In the genomic region with DNA sequence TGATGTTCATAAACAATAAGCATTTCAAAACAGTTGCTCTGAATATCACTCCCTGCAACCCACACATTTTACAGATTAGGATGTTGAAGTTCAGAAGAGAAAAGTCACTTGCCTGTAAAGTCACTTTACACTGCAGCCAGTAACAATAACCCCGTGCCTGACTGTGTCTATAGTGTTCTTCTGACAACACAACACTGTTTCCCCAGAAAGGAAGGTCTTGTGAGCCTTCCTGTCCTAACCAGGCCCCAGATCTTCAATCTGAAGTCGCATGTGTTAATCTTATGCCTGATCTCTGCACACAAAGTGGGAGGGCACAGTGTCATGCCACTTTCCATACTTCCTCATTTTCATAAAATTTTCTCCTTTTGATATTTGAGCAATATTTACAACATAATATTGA, we compare ENCODE assay signal across 14 cellular contexts.
A peak's percentile ranks its signal among the peaks of the same experiment; 100 is the strongest.
DNase-seq lines count a peak whose midpoint lies in the region; ATAC-seq, FAIRE-seq and TF ChIP-seq lines count a peak whose summit lies in the region.
"Had no signal": no experiment of that assay in that cellular context is flagged by ENCODE, and none has a peak within 500 bp of the region (broad histone marks: within the 10 kb centered on the region; RNA-seq: fewer than 3 reads in every experiment).

No MANE protein-coding gene starts in this region.

- H3K9me1 ChIP-seq in IMR-90 (ENCODE audit: insufficient read depth, low read length), result peaks cover 17% of the 10 kb centered on the region

- CTCF ChIA-PET in IMR-90 (lab: Yijun Ruan, JAX), result no interaction called here

- peak overlapping the region; percentile 59 for H3K27ac Mint-ChIP-seq in stimulated activated naive B cell treated with anti-CD40 and anti-IgM and Interleukin-4, amounts not matched to agents 10 μg/mL and 1 μg/mL and 100 μg/mL, for 72 hours

- ATAC-seq in IMR-90 (ENCODE audit: low read depth) (no peak; the same call in 1 of the 2 replicates), SK-N-SH treated with all-trans-retinoic acid at 6 μM for 48 hours (peak; percentile 20), right cardiac atrium (no peak), left colon (no peak)
- peak; percentile 66 to 74 for ATAC-seq in stimulated activated naive B cell treated with anti-CD40 and anti-IgM and Interleukin-4, amounts not matched to agents 10 μg/mL and 1 μg/mL and 100 μg/mL, for 72 hours (replicated peaks)

- WGBS in IMR-90 (ENCODE audit: extremely low coverage in 2 of 2, insufficient read length in 1 of 2), 2 experiments, result 0% methylated on average over 1 of the region's 2 CpGs; no CpG with 5 or more reads in 1 of the 2 experiments
- WGBS in right cardiac atrium, result 49% methylated on average over 2 of the region's 2 CpGs

- no peak for TF ChIP-seq POLR2A in IMR-90 (IDR thresholded peaks at IDR 0.05; ENCODE audit: low read depth, low read length)

- H3K9me3 Mint-ChIP-seq in stimulated activated naive B cell treated with anti-CD40 and anti-IgM and Interleukin-4, amounts not matched to agents 10 μg/mL and 1 μg/mL and 100 μg/mL, for 72 hours, result peaks cover 13 to 18% of the 10 kb centered on the region in 2 donors

- no peak for DNase-seq in IMR-90
- no peak for DNase-seq in right cardiac atrium
- no peak for DNase-seq in stimulated activated naive B cell treated with anti-CD40 and anti-IgM and Interleukin-4, amounts not matched to agents 10 μg/mL and 1 μg/mL and 100 μg/mL, for 72 hours
- DNase-seq in left colon, result no peak
- DNase-seq in RCC 7860 (ENCODE audit: low spot score), result no peak
- no peak for DNase-seq in activated naive CD4-positive, alpha-beta T cell treated with Interleukin-2 at 50 U/mL for 16 hours
- DNase-seq in NCI-H146 treated with DMSO at 0.1 percent for 48 hours (lab: John Stamatoyannopoulos, UW; ENCODE audit: unreplicated experiment), result no peak
- DNase-seq: activated gamma-delta T cell; cerebellar nuclear complex; nucleus accumbens; stimulated activated naive CD4-positive, alpha-beta T cell had no signal

- H3K9ac ChIP-seq in IMR-90 (ENCODE audit: low read depth, low read length), result peak overlapping the region; percentile 76; the same call in 1 of the 2 replicates

- in situ Hi-C loops in IMR-90 (cut with MboI; ENCODE audit: low sequenced_read_pairs), result no loop called here

- BruUV-seq in IMR-90 (replicated peaks; lab: Mats Ljungman, UMichigan), result no TSS peak

- peak overlapping the region; percentile 98 for H2BK120ac ChIP-seq in IMR-90 (ENCODE audit: low read depth, low read length)

- peaks cover 7 to 32% of the 10 kb centered on the region in 2 donors for H3K4me1 Mint-ChIP-seq in stimulated activated naive B cell treated with anti-CD40 and anti-IgM and Interleukin-4, amounts not matched to agents 10 μg/mL and 1 μg/mL and 100 μg/mL, for 72 hours

- no peak for TF ChIP-seq CTCF in IMR-90 (conservative IDR thresholded peaks at IDR 0.05; ENCODE audit: low read depth, low read length)

- peak overlapping the region; percentile 87 for H3K27ac ChIP-seq in IMR-90 (ENCODE audit: insufficient read depth, low read length)
- peak overlapping the region; percentile 60 for H3K27ac ChIP-seq in right cardiac atrium (ENCODE audit: low read length)

- no peak for FAIRE-seq in RCC 7860 (lab: Jason Lieb, UNC)
- FAIRE-seq: D721Med, K562 had no signal

- H3K9me3 ChIP-seq in IMR-90 (ENCODE audit: control insufficient read depth, insufficient read depth, low read length) (peaks cover 20% of the 10 kb centered on the region), right cardiac atrium (ENCODE audit: control insufficient read depth, low read length) (no peaks in the 10 kb centered on the region)

- H3K4me3 Mint-ChIP-seq in stimulated activated naive B cell treated with anti-CD40 and anti-IgM and Interleukin-4, amounts not matched to agents 10 μg/mL and 1 μg/mL and 100 μg/mL, for 72 hours, result peak overlapping the region in 1 of 2 donors; percentile 32

- H4K91ac ChIP-seq in IMR-90 (ENCODE audit: insufficient read depth, low read depth, low read length), result peak overlapping the region; percentile 96

- TF ChIP-seq RAD21 in IMR-90 (IDR thresholded peaks at IDR 0.05; ENCODE audit: low read length), result no peak

- H3K36me3 Mint-ChIP-seq in stimulated activated naive B cell treated with anti-CD40 and anti-IgM and Interleukin-4, amounts not matched to agents 10 μg/mL and 1 μg/mL and 100 μg/mL, for 72 hours, result peaks cover 35 to 68% of the 10 kb centered on the region in 2 donors

- H2AK5ac ChIP-seq in IMR-90 (ENCODE audit: low read depth, low read length), result peak overlapping the region; percentile 84

- H2BK5ac ChIP-seq in IMR-90 (ENCODE audit: low read depth, low read length, poor library complexity, severe bottlenecking), result peak overlapping the region; percentile 99

- peak overlapping the region; percentile 86; the same call in 1 of the 2 replicates for H3K56ac ChIP-seq in IMR-90 (ENCODE audit: extremely low read depth, insufficient read depth, low read length)

- H2AFZ ChIP-seq in IMR-90 (replicated peaks; ENCODE audit: low read length, poor library complexity), result no peak overlapping the region

- no peak overlapping the region for H3K4me2 ChIP-seq in IMR-90 (ENCODE audit: low read depth, low read length)

- H2BK20ac ChIP-seq in IMR-90 (ENCODE audit: low read depth, low read length), result peak overlapping the region; percentile 97

- H2AK9ac ChIP-seq in IMR-90 (replicated peaks; ENCODE audit: low read depth, low read length, poor library complexity), result peak overlapping the region; percentile 60

- H3K27me3 ChIP-seq in IMR-90 (ENCODE audit: control insufficient read depth, insufficient read depth, low read length) (no peaks in the 10 kb centered on the region), right cardiac atrium (ENCODE audit: control insufficient read depth, insufficient read depth) (no peaks in the 10 kb centered on the region)

- H3K4me1 ChIP-seq in IMR-90 (ENCODE audit: control insufficient read depth, insufficient read depth, low read length) (peaks cover 26% of the 10 kb centered on the region), right cardiac atrium (ENCODE audit: control insufficient read depth, insufficient read depth, low read length) (peaks cover 2% of the 10 kb centered on the region)

- intact Hi-C loops in IMR-90 (cut with micrococcal nuclease), result no loop called here
- intact Hi-C loops in right cardiac atrium (cut with DNase I), result no loop called here
- intact Hi-C loops in left colon (cut with DNase I, micrococcal nuclease), result no loop called here

- H3K14ac ChIP-seq in IMR-90 (replicated peaks; ENCODE audit: low read depth, low read length), result peak overlapping the region; percentile 99

- POLR2A ChIA-PET in IMR-90 (lab: Charles Lee; ENCODE audit: unreplicated experiment), result no interaction called here

- no peaks in the 10 kb centered on the region for H4K20me1 ChIP-seq in IMR-90 (ENCODE audit: insufficient read depth, low read length)

- peak overlapping the region; percentile 66 to 82 for H4K8ac ChIP-seq in IMR-90 (ENCODE audit: low read depth in 2 of 2, low read length in 2 of 2)

- H3K4ac ChIP-seq in IMR-90 (ENCODE audit: low read depth, low read length), result peak overlapping the region; percentile 97

- H3K27me3 Mint-ChIP-seq in stimulated activated naive B cell treated with anti-CD40 and anti-IgM and Interleukin-4, amounts not matched to agents 10 μg/mL and 1 μg/mL and 100 μg/mL, for 72 hours, result no peaks in the 10 kb centered on the region

- H2BK15ac ChIP-seq in IMR-90 (ENCODE audit: low read depth, low read length), result peak overlapping the region; percentile 75

- H3K79me1 ChIP-seq in IMR-90 (ENCODE audit: low read depth in 1 of 2, low read length in 2 of 2), result peaks cover 42 to 48% of the 10 kb centered on the region in 2 experiments

- peaks cover 43% of the 10 kb centered on the region for H3K36me3 ChIP-seq in IMR-90 (ENCODE audit: control insufficient read depth, insufficient read depth, low read length)

- peak overlapping the region; percentile 96 for H3K23ac ChIP-seq in IMR-90 (ENCODE audit: low read depth, low read length)

- no peak overlapping the region for H3K4me3 ChIP-seq in IMR-90 (ENCODE audit: insufficient read depth, low read depth, low read length)
- H3K4me3 ChIP-seq in right cardiac atrium (ENCODE audit: low read length), result no peak overlapping the region
- H3K4me3 ChIP-seq: K562 had no signal

- peak overlapping the region; percentile 88 for H3K18ac ChIP-seq in IMR-90 (ENCODE audit: low read depth, low read length)

- dilution Hi-C loops in IMR-90 (cut with HindIII; ENCODE audit: low sequenced_read_pairs, unreplicated experiment), result no loop called here

- peak overlapping the region; percentile 73 for H4K5ac ChIP-seq in IMR-90 (ENCODE audit: low read depth, low read length)

TF ChIP-seq in IMR-90, 13 proteins besides CTCF, POLR2A, EP300 and RAD21 (continues in another document):
- TF ChIP-seq, protein P1, sequence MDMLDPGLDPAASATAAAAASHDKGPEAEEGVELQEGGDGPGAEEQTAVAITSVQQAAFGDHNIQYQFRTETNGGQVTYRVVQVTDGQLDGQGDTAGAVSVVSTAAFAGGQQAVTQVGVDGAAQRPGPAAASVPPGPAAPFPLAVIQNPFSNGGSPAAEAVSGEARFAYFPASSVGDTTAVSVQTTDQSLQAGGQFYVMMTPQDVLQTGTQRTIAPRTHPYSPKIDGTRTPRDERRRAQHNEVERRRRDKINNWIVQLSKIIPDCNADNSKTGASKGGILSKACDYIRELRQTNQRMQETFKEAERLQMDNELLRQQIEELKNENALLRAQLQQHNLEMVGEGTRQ (IDR thresholded peaks at IDR 0.05; ENCODE audit: low read depth, low read length), result no peak
- TF ChIP-seq CHD1 (IDR thresholded peaks at IDR 0.05; ENCODE audit: low read depth, low read length), result no peak

TF ChIP-seq in SK-N-SH treated with all-trans-retinoic acid at 6 μM for 48 hours, 23 proteins besides CTCF, POLR2A, EP300 and RAD21:
- TF ChIP-seq SNAI2 (CRISPR knock-in tag; IDR thresholded peaks at IDR 0.05), result no peak
- TF ChIP-seq CSDC2 (CRISPR knock-in tag; IDR thresholded peaks at IDR 0.05), result no peak; the same call in 1 of the 2 replicates
- TF ChIP-seq ZC3H10 (CRISPR knock-in tag; IDR thresholded peaks at IDR 0.05), result no peak

Comparison
In these comparisons a context has a peak if more than half of its experiments do, and no peak if none do; other contexts are left out.
1. ATAC-seq: peak in SK-N-SH treated with all-trans-retinoic acid at 6 μM for 48 hours (single experiment) and stimulated activated naive B cell treated with anti-CD40 and anti-IgM and Interleukin-4, amounts not matched to agents 10 μg/mL and 1 μg/mL and 100 μg/mL, for 72 hours (2 of 2); none in IMR-90 (single experiment), right cardiac atrium (0 of 2) and left colon (single experiment).